In the genomic region with DNA sequence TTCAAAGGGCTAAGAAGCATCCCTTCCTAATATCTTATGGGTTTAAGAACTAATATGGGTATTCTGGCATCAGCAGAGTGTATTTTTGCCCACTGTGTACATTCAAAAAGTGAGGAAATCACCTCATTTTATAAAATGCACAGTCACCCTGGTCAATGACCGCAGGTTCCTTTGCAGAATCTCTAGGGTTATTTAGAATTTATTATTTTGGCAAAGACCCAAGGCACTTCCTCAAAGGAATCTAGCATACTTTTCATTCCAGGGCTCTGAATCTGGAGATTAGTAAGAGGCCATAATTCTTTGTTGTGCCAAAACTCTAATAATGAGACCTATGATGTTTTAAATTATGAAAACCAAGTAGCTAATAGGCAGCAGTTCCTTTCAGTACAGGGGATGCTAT, we compare ENCODE assay signal across 15 cellular contexts. TPM values are rescaled to one million over a fixed set of nuclear protein-coding genes. Genes with fewer than 3 reads are reported as not detected.
DNase-seq lines count a peak whose midpoint lies in the region; ATAC-seq, FAIRE-seq and TF ChIP-seq lines count a peak whose summit lies in the region.
"Had no signal": no experiment of that assay in that cellular context is flagged by ENCODE, and none has a peak within 500 bp of the region (broad histone marks: within the 10 kb centered on the region; RNA-seq: fewer than 3 reads in every experiment).

No MANE protein-coding gene starts in this region.

- no peak for TF ChIP-seq CTCF in fibroblast of lung (conservative IDR thresholded peaks at IDR 0.05 in 1 of 2, IDR thresholded peaks at IDR 0.05 in 1 of 2; ENCODE audit: low read depth in 1 of 2, low read length in 2 of 2)

- no peak overlapping the region for H2AFZ ChIP-seq in fibroblast of lung (ENCODE audit: low read length)
- H2AFZ ChIP-seq: neural progenitor cell had no signal

- FAIRE-seq in GM12891 (lab: Jason Lieb, UNC), result no peak
- FAIRE-seq: TTC549 had no signal

- no peaks in the 10 kb centered on the region for H3K27me3 ChIP-seq in fibroblast of lung (ENCODE audit: control insufficient read depth, insufficient read depth, low read length)
- H3K27me3 ChIP-seq in naive thymus-derived CD4-positive, alpha-beta T cell (ENCODE audit: control insufficient read depth in 2 of 2, insufficient read depth in 2 of 2, low read length in 2 of 2), result no peaks in the 10 kb centered on the region
- H3K27me3 ChIP-seq: body of pancreas, esophagus muscularis mucosa, neural progenitor cell had no signal

- no peaks in the 10 kb centered on the region for H3K4me1 Mint-ChIP-seq in activated naive CD8-positive, alpha-beta T cell treated with anti-CD3 and anti-CD28 coated beads for 36 hours
- H3K4me1 Mint-ChIP-seq in naive thymus-derived CD4-positive, alpha-beta T cell, result peaks cover 0 to 6% (median 0%) of the 10 kb centered on the region in 7 donors
- H3K4me1 Mint-ChIP-seq: neural progenitor cell had no signal

- H3K27ac ChIP-seq in fibroblast of lung (ENCODE audit: insufficient read depth, low read length), result no peak overlapping the region
- H3K27ac ChIP-seq in naive thymus-derived CD4-positive, alpha-beta T cell (ENCODE audit: low read depth, low read length), result no peak overlapping the region
- H3K27ac ChIP-seq: body of pancreas, esophagus muscularis mucosa, neural progenitor cell had no signal

- no peak overlapping the region for H3K9ac ChIP-seq in fibroblast of lung (ENCODE audit: insufficient read depth, low read length)
- H3K9ac ChIP-seq: neural progenitor cell had no signal

- CTCF ChIA-PET in naive thymus-derived CD4-positive, alpha-beta T cell (lab: Charles Lee), result no interaction called here

- ATAC-seq in naive thymus-derived CD4-positive, alpha-beta T cell, result no peak
- ATAC-seq in GM21515 (IDR thresholded peaks at IDR 0.05; ENCODE audit: unreplicated experiment), result no peak
- ATAC-seq: activated CD8-positive, alpha-beta memory T cell treated with anti-CD3 and anti-CD28 coated beads, Interleukin-2, amount 10 ng/mL, durations not matched to agents 7 days and 5 days; body of pancreas; stimulated activated naive CD8-positive, alpha-beta T cell treated with anti-CD3 and anti-CD28 coated beads, Interleukin-15, Interleukin-2, amounts not matched to agents 100 U/mL and 50 U/mL, for 24 hours had no signal

- no peaks in the 10 kb centered on the region for H3K27me3 Mint-ChIP-seq in activated naive CD8-positive, alpha-beta T cell treated with anti-CD3 and anti-CD28 coated beads for 36 hours
- no peaks in the 10 kb centered on the region for H3K27me3 Mint-ChIP-seq in naive thymus-derived CD4-positive, alpha-beta T cell
- H3K27me3 Mint-ChIP-seq: activated CD8-positive, alpha-beta memory T cell treated with anti-CD3 and anti-CD28 coated beads, Interleukin-2, amount 10 ng/mL, durations not matched to agents 7 days and 5 days had no signal

- POLR2A ChIA-PET in naive thymus-derived CD4-positive, alpha-beta T cell (lab: Charles Lee), result no interaction called here

- H3K27ac Mint-ChIP-seq in activated naive CD8-positive, alpha-beta T cell treated with anti-CD3 and anti-CD28 coated beads for 36 hours, result no peak overlapping the region
- H3K27ac Mint-ChIP-seq in naive thymus-derived CD4-positive, alpha-beta T cell, result no peak overlapping the region
- H3K27ac Mint-ChIP-seq: activated CD8-positive, alpha-beta memory T cell treated with anti-CD3 and anti-CD28 coated beads, Interleukin-2, amount 10 ng/mL, durations not matched to agents 7 days and 5 days; neural progenitor cell had no signal

- peaks cover 9% of the 10 kb centered on the region for H3K9me3 Mint-ChIP-seq in activated naive CD8-positive, alpha-beta T cell treated with anti-CD3 and anti-CD28 coated beads for 36 hours
- H3K9me3 Mint-ChIP-seq in naive thymus-derived CD4-positive, alpha-beta T cell, result peaks cover 0 to 16% (median 3%) of the 10 kb centered on the region in 11 donors
- H3K9me3 Mint-ChIP-seq: neural progenitor cell had no signal

- peak overlapping the region; percentile 46 for H3K4me2 ChIP-seq in fibroblast of lung (ENCODE audit: extremely low read depth, insufficient read depth, low read length)
- H3K4me2 ChIP-seq: neural progenitor cell had no signal

- no peak for TF ChIP-seq POLR2A in GM12891 (IDR thresholded peaks at IDR 0.05; ENCODE audit: low read depth, low read length)

- no peaks in the 10 kb centered on the region for H3K79me2 ChIP-seq in fibroblast of lung (ENCODE audit: control insufficient read depth, insufficient read depth, low read length)

- H3K36me3 ChIP-seq in fibroblast of lung (ENCODE audit: control insufficient read depth, insufficient read depth, low read length), result no peaks in the 10 kb centered on the region
- H3K36me3 ChIP-seq in naive thymus-derived CD4-positive, alpha-beta T cell (ENCODE audit: control insufficient read depth in 2 of 3, insufficient read depth in 3 of 3, low read length in 3 of 3), result no peaks in the 10 kb centered on the region
- H3K36me3 ChIP-seq: esophagus muscularis mucosa, neural progenitor cell had no signal

- H3K4me1 ChIP-seq in fibroblast of lung (ENCODE audit: control insufficient read depth, extremely low read depth, insufficient read depth, low read length), result peaks cover 4% of the 10 kb centered on the region
- H3K4me1 ChIP-seq in naive thymus-derived CD4-positive, alpha-beta T cell (ENCODE audit: control insufficient read depth in 2 of 2, insufficient read depth in 2 of 2, low read length in 2 of 2), result no peaks in the 10 kb centered on the region
- H3K4me1 ChIP-seq: body of pancreas, esophagus muscularis mucosa, neural progenitor cell had no signal

- H3K4me3 Mint-ChIP-seq in activated naive CD8-positive, alpha-beta T cell treated with anti-CD3 and anti-CD28 coated beads for 36 hours, result no peak overlapping the region
- no peak overlapping the region for H3K4me3 Mint-ChIP-seq in naive thymus-derived CD4-positive, alpha-beta T cell
- H3K4me3 Mint-ChIP-seq: activated CD8-positive, alpha-beta memory T cell treated with anti-CD3 and anti-CD28 coated beads, Interleukin-2, amount 10 ng/mL, durations not matched to agents 7 days and 5 days; neural progenitor cell had no signal

- H3K9me3 ChIP-seq in fibroblast of lung (ENCODE audit: control insufficient read depth, insufficient read depth, low read depth, low read length), result no peaks in the 10 kb centered on the region
- no peaks in the 10 kb centered on the region for H3K9me3 ChIP-seq in naive thymus-derived CD4-positive, alpha-beta T cell (ENCODE audit: control insufficient read depth in 2 of 3, low read length in 3 of 3)
- H3K9me3 ChIP-seq: body of pancreas, esophagus muscularis mucosa had no signal

- no peak overlapping the region for H3K4me3 ChIP-seq in fibroblast of lung (replicated peaks in 1 of 4; ENCODE audit: control extremely low read depth in 1 of 4, insufficient read depth in 1 of 4, low read depth in 3 of 4, low read length in 4 of 4)
- H3K4me3 ChIP-seq in naive thymus-derived CD4-positive, alpha-beta T cell (ENCODE audit: low read length), result no peak overlapping the region
- H3K4me3 ChIP-seq: body of pancreas, esophagus muscularis mucosa, neural progenitor cell had no signal

- DNase-seq in EH (ENCODE audit: low read depth) (peak; percentile 95), RPMI7951 (ENCODE audit: low read depth) (peak; percentile 67), fibroblast of lung (ENCODE audit: low read depth in 2 of 2) (peak; percentile 62 to 94), pulmonary artery endothelial cell (ENCODE audit: low read depth, low spot score) (peak; percentile 48), GM12891 (ENCODE audit: insufficient read length, low spot score) (no peak)
- no peak for DNase-seq in activated naive CD8-positive, alpha-beta T cell treated with anti-CD3 and anti-CD28 coated beads for 36 hours
- DNase-seq in naive thymus-derived CD4-positive, alpha-beta T cell, result no peak
- DNase-seq: activated CD8-positive, alpha-beta memory T cell treated with anti-CD3 and anti-CD28 coated beads, Interleukin-2, amount 10 ng/mL, durations not matched to agents 7 days and 5 days; body of pancreas; RPMI8226; stimulated activated naive CD8-positive, alpha-beta T cell treated with anti-CD3 and anti-CD28 coated beads, Interleukin-15, Interleukin-2, amounts not matched to agents 100 U/mL and 50 U/mL, for 24 hours had no signal

- H3K36me3 Mint-ChIP-seq in activated naive CD8-positive, alpha-beta T cell treated with anti-CD3 and anti-CD28 coated beads for 36 hours, result no peaks in the 10 kb centered on the region
- peaks cover 0 to 3% (median 0%) of the 10 kb centered on the region in 5 donors for H3K36me3 Mint-ChIP-seq in naive thymus-derived CD4-positive, alpha-beta T cell
- H3K36me3 Mint-ChIP-seq: activated CD8-positive, alpha-beta memory T cell treated with anti-CD3 and anti-CD28 coated beads, Interleukin-2, amount 10 ng/mL, durations not matched to agents 7 days and 5 days; neural progenitor cell had no signal

- intact Hi-C loops in naive thymus-derived CD4-positive, alpha-beta T cell (cut with micrococcal nuclease), result no loop called here

- H4K20me1 ChIP-seq in fibroblast of lung (ENCODE audit: control insufficient read depth, extremely low read depth, insufficient read depth, low read length), result no peaks in the 10 kb centered on the region

TF ChIP-seq in GM12891, 5 proteins besides CTCF, POLR2A, EP300 and RAD21:
- TF ChIP-seq POU2F2 (IDR thresholded peaks at IDR 0.05; ENCODE audit: low read depth, low read length) (no peak), PAX5 (IDR thresholded peaks at IDR 0.05; ENCODE audit: insufficient read depth, low read length, severe bottlenecking) (no peak), POLR2AphosphoS5 (IDR thresholded peaks at IDR 0.05; ENCODE audit: low read depth, low read length) (no peak), SPI1 (IDR thresholded peaks at IDR 0.05; ENCODE audit: low read depth, low read length) (no peak)

RNA-seq across cellular contexts. Expression of a gene that starts 27.2 kb away (rescaled TPM):
- 35.8 and 43.7 TPM in 2 replicates for total RNA-seq in RPMI7951 (2014; rRNA removed; shearing (Covaris generic))
- total RNA-seq in fibroblast of lung (2.0 and 8.7 TPM in 2 replicates), pulmonary artery endothelial cell (31.6 and 36.5 TPM in 2 replicates)
- 15.3 and 18.9 TPM in 2 replicates for polyA plus RNA-seq in fibroblast of lung
- 7.3 and 9.9 TPM in 2 replicates for polyA plus RNA-seq in fibroblast of lung (2012)
- polyA minus RNA-seq in fibroblast of lung (ENCODE audit: low replicate concordance), result 9.0 and 18.1 TPM in 2 replicates
- polyA plus RNA-seq in GM12891 (2012; ENCODE audit: low read depth, missing spikeins), result 0.14 TPM
- under 1 TPM; 0.10 to 0.37 TPM for total RNA-seq in activated naive CD8-positive, alpha-beta T cell treated with anti-CD3 and anti-CD28 coated beads for 36 hours
- under 1 TPM in 3 of 5 experiments, not detected in 2; 0.15 to 0.27 (median 0.19) TPM for total RNA-seq in naive thymus-derived CD4-positive, alpha-beta T cell
- under 1 TPM; 0.05 to 0.45 TPM for polyA plus RNA-seq in naive thymus-derived CD4-positive, alpha-beta T cell

Comparison
In these comparisons a context has a peak if more than half of its experiments do, and no peak if none do; other contexts are left out.
1. DNase-seq: peak in EH (single experiment), RPMI7951 (single experiment), fibroblast of lung (2 of 2) and pulmonary artery endothelial cell (single experiment); none in GM12891 (single experiment), activated naive CD8-positive, alpha-beta T cell treated with anti-CD3 and anti-CD28 coated beads for 36 hours (single experiment) and naive thymus-derived CD4-positive, alpha-beta T cell (0 of 9).